In genomic region chr16:4748682-4749411, GRCh38 we compare ENCODE assay signal across 1 cellular context.
A peak's percentile ranks its signal among the peaks of the same experiment; 100 is the strongest.
TF ChIP-seq lines count a peak whose summit lies in the region.

No MANE protein-coding gene starts in this region.

TF ChIP-seq in HEK293, 187 proteins besides CTCF, POLR2A, EP300 and RAD21:
- TF ChIP-seq ZNF639 (tag by site-specific recombination; IDR thresholded peaks at IDR 0.05) (no peak), SCRT2 (tag by site-specific recombination; IDR thresholded peaks at IDR 0.05) (0 out of 2 replicates have a peak, but pooled peaks have one; percentile 1), ZNF132 (tag by site-specific recombination; IDR thresholded peaks at IDR 0.05; ENCODE audit: borderline replicate concordance) (no peak), ZIC2 (tag by site-specific recombination; IDR thresholded peaks at IDR 0.05) (peak; percentile 57)
